In genomic region chr14:36129181-36129580, GRCh38 we compare ENCODE assay signal across 1 cellular context.
TF ChIP-seq lines count a peak whose summit lies in the region.

No MANE protein-coding gene starts in this region.

TF ChIP-seq in HepG2, 621 proteins besides CTCF, POLR2A, EP300 and RAD21 (continued from another document):
- TF ChIP-seq CSRNP2 (CRISPR knock-in tag; conservative IDR thresholded peaks at IDR 0.05; ENCODE audit: low read depth) (no peak), ZHX2 (IDR thresholded peaks at IDR 0.05; ENCODE audit: low read depth) (no peak), ZHX2 (CRISPR knock-in tag; IDR thresholded peaks at IDR 0.05; ENCODE audit: borderline replicate concordance) (no peak)
TF ChIP-seq in HepG2: peak in this region for 1.
